ENCODE assay signal across 9 cellular contexts in genomic region chr15:59686389-59686788, GRCh38. TPM values are rescaled to one million over a fixed set of nuclear protein-coding genes. Genes with fewer than 3 reads are reported as not detected.
A peak's percentile ranks its signal among the peaks of the same experiment; 100 is the strongest.
DNase-seq lines count a peak whose midpoint lies in the region; ATAC-seq, FAIRE-seq and TF ChIP-seq lines count a peak whose summit lies in the region.
"Had no signal": no experiment of that assay in that cellular context is flagged by ENCODE, and none has a peak within 500 bp of the region (broad histone marks: within the 10 kb centered on the region; RNA-seq: fewer than 3 reads in every experiment).

No MANE protein-coding gene starts in this region.

- 55 to 61% (median 57%) methylated on average over 7 of the region's 7 CpGs for WGBS in small intestine, 3 donors

- H3K9me3 ChIP-seq in small intestine (ENCODE audit: control insufficient read depth, low read depth): no peaks in the 10 kb centered on the region
- H3K9me3 ChIP-seq: tibial nerve had no signal

- peak overlapping the region in 1 of 2 donors; percentile 74 for H3K27ac ChIP-seq in small intestine (ENCODE audit: low read depth in 1 of 2, low read length in 1 of 2)

- peaks cover 37% of the 10 kb centered on the region for H3K36me3 Mint-ChIP-seq in activated CD8-positive, alpha-beta memory T cell treated with anti-CD3 and anti-CD28 coated beads, Interleukin-2, amount 10 ng/mL, durations not matched to agents 7 days and 5 days
- H3K36me3 Mint-ChIP-seq in endothelial cell (ENCODE audit: low read depth, unreplicated experiment): peaks cover 16% of the 10 kb centered on the region
- peaks cover 16% of the 10 kb centered on the region for H3K36me3 Mint-ChIP-seq in stimulated activated memory B cell treated with anti-CD40 and anti-IgM and Interleukin-4, amounts not matched to agents 10 μg/mL and 1 μg/mL and 100 μg/mL, for 72 hours

- ATAC-seq in activated CD8-positive, alpha-beta memory T cell treated with anti-CD3 and anti-CD28 coated beads, Interleukin-2, amount 10 ng/mL, durations not matched to agents 7 days and 5 days: no peak
- ATAC-seq in stimulated activated memory B cell treated with anti-CD40 and anti-IgM and Interleukin-4, amounts not matched to agents 10 μg/mL and 1 μg/mL and 100 μg/mL, for 72 hours: peak; percentile 35

- no peak for FAIRE-seq in small intestine (lab: Jason Lieb, UNC)

- no peak for TF ChIP-seq CTCF in endothelial cell (IDR thresholded peaks at IDR 0.05; ENCODE audit: unreplicated experiment)

- no peaks in the 10 kb centered on the region for H3K9me3 Mint-ChIP-seq in activated CD8-positive, alpha-beta memory T cell treated with anti-CD3 and anti-CD28 coated beads, Interleukin-2, amount 10 ng/mL, durations not matched to agents 7 days and 5 days (ENCODE audit: low read depth)
- no peaks in the 10 kb centered on the region for H3K9me3 Mint-ChIP-seq in endothelial cell (ENCODE audit: unreplicated experiment)
- H3K9me3 Mint-ChIP-seq in stimulated activated memory B cell treated with anti-CD40 and anti-IgM and Interleukin-4, amounts not matched to agents 10 μg/mL and 1 μg/mL and 100 μg/mL, for 72 hours: no peaks in the 10 kb centered on the region

- H3K27ac Mint-ChIP-seq in activated CD8-positive, alpha-beta memory T cell treated with anti-CD3 and anti-CD28 coated beads, Interleukin-2, amount 10 ng/mL, durations not matched to agents 7 days and 5 days: peak overlapping the region; percentile 44
- peak overlapping the region; percentile 85 for H3K27ac Mint-ChIP-seq in endothelial cell (ENCODE audit: unreplicated experiment)
- H3K27ac Mint-ChIP-seq in stimulated activated memory B cell treated with anti-CD40 and anti-IgM and Interleukin-4, amounts not matched to agents 10 μg/mL and 1 μg/mL and 100 μg/mL, for 72 hours: peak overlapping the region; percentile 84

- H3K4me3 Mint-ChIP-seq in activated CD8-positive, alpha-beta memory T cell treated with anti-CD3 and anti-CD28 coated beads, Interleukin-2, amount 10 ng/mL, durations not matched to agents 7 days and 5 days: peak overlapping the region; percentile 35
- peak overlapping the region; percentile 13 for H3K4me3 Mint-ChIP-seq in endothelial cell (ENCODE audit: unreplicated experiment)
- peak overlapping the region; percentile 74 for H3K4me3 Mint-ChIP-seq in stimulated activated memory B cell treated with anti-CD40 and anti-IgM and Interleukin-4, amounts not matched to agents 10 μg/mL and 1 μg/mL and 100 μg/mL, for 72 hours

- peaks cover 0 to 4% of the 10 kb centered on the region in 2 donors for H3K36me3 ChIP-seq in small intestine (ENCODE audit: control insufficient read depth in 2 of 2, insufficient read depth in 2 of 2, low read length in 2 of 2)

- CTCF ChIA-PET in activated CD8-positive, alpha-beta memory T cell treated with anti-CD3 and anti-CD28 coated beads, Interleukin-2, amount 10 ng/mL, durations not matched to agents 7 days and 5 days (lab: Charles Lee): no interaction called here

- no peaks in the 10 kb centered on the region for H3K27me3 ChIP-seq in small intestine (ENCODE audit: control insufficient read depth in 2 of 2, insufficient read depth in 2 of 2, low read length in 2 of 2)
- H3K27me3 ChIP-seq: tibial nerve had no signal

- peaks cover 5 to 10% of the 10 kb centered on the region in 2 donors for H3K4me1 ChIP-seq in small intestine (ENCODE audit: control insufficient read depth in 2 of 2, insufficient read depth in 1 of 2, low read depth in 1 of 2, low read length in 1 of 2)

- no peaks in the 10 kb centered on the region for H3K27me3 Mint-ChIP-seq in activated CD8-positive, alpha-beta memory T cell treated with anti-CD3 and anti-CD28 coated beads, Interleukin-2, amount 10 ng/mL, durations not matched to agents 7 days and 5 days
- peaks cover 8% of the 10 kb centered on the region for H3K27me3 Mint-ChIP-seq in endothelial cell (ENCODE audit: unreplicated experiment)
- no peaks in the 10 kb centered on the region for H3K27me3 Mint-ChIP-seq in stimulated activated memory B cell treated with anti-CD40 and anti-IgM and Interleukin-4, amounts not matched to agents 10 μg/mL and 1 μg/mL and 100 μg/mL, for 72 hours

- peaks cover 50% of the 10 kb centered on the region for H3K4me1 Mint-ChIP-seq in activated CD8-positive, alpha-beta memory T cell treated with anti-CD3 and anti-CD28 coated beads, Interleukin-2, amount 10 ng/mL, durations not matched to agents 7 days and 5 days
- H3K4me1 Mint-ChIP-seq in endothelial cell (ENCODE audit: unreplicated experiment): peaks cover 33% of the 10 kb centered on the region
- H3K4me1 Mint-ChIP-seq in stimulated activated memory B cell treated with anti-CD40 and anti-IgM and Interleukin-4, amounts not matched to agents 10 μg/mL and 1 μg/mL and 100 μg/mL, for 72 hours: peaks cover 50% of the 10 kb centered on the region

- peak overlapping the region in 1 of 2 donors; percentile 15 for H3K4me3 ChIP-seq in small intestine (ENCODE audit: low read depth in 1 of 2, low read length in 2 of 2)
- H3K4me3 ChIP-seq: tibial nerve had no signal

- no peak for DNase-seq in activated CD8-positive, alpha-beta memory T cell treated with anti-CD3 and anti-CD28 coated beads, Interleukin-2, amount 10 ng/mL, durations not matched to agents 7 days and 5 days
- DNase-seq in activated CD8-positive, alpha-beta memory T cell treated with anti-CD3 and anti-CD28 coated beads for 24 hours: no peak
- DNase-seq in NOMO-1 treated with dmso at 0.1 percent for 144 hours (lab: John Stamatoyannopoulos, UW; ENCODE audit: unreplicated experiment) (peak; percentile 68), endothelial cell (ENCODE audit: low spot score) (no peak), HuH-7.5 (ENCODE audit: low spot score) (no peak), nucleus accumbens (lab: John Stamatoyannopoulos, UW) (no peak), small intestine (no peak)

RNA-seq across cellular contexts. Expression of gene BNIP2, which starts 2.7 kb away (rescaled TPM):
- 10 to 100 TPM; 59.3 to 75.2 TPM for total RNA-seq in activated CD8-positive, alpha-beta memory T cell treated with anti-CD3 and anti-CD28 coated beads, Interleukin-2, amount 10 ng/mL, durations not matched to agents 7 days and 5 days
- total RNA-seq in endothelial cell (ENCODE audit: unreplicated experiment): 75.3 TPM
- polyA plus RNA-seq in small intestine: 10 to 100 TPM; 26.7 to 37.8 (median 35.9) TPM

RNA-seq across cellular contexts. Expression of gene GTF2A2, which starts 29.1 kb away (rescaled TPM):
- total RNA-seq in activated CD8-positive, alpha-beta memory T cell treated with anti-CD3 and anti-CD28 coated beads, Interleukin-2, amount 10 ng/mL, durations not matched to agents 7 days and 5 days: 100 to 1,000 TPM; 105 to 144 TPM
- 72.7 TPM for total RNA-seq in endothelial cell (ENCODE audit: unreplicated experiment)
- polyA plus RNA-seq in small intestine: 10 to 100 TPM; 46.5 to 87.8 (median 49.9) TPM

Comparison
In these comparisons a context has a peak if more than half of its experiments do, and no peak if none do; other contexts are left out.
1. H3K4me3 Mint-ChIP-seq: peak in every context shown above with its lines; median percentile 74 in stimulated activated memory B cell treated with anti-CD40 and anti-IgM and Interleukin-4, amounts not matched to agents 10 μg/mL and 1 μg/mL and 100 μg/mL, for 72 hours; 35 in activated CD8-positive, alpha-beta memory T cell treated with anti-CD3 and anti-CD28 coated beads, Interleukin-2, amount 10 ng/mL, durations not matched to agents 7 days and 5 days; 13 in endothelial cell.